In genomic region chr1:67052741-67053534, GRCh38 we compare ENCODE assay signal across 7 cellular contexts. TPM values are rescaled to one million over a fixed set of nuclear protein-coding genes. Genes with fewer than 3 reads are reported as not detected.
DNase-seq lines count a peak whose midpoint lies in the region; ATAC-seq and TF ChIP-seq lines count a peak whose summit lies in the region.

No MANE protein-coding gene starts in this region.

- peaks cover 16% of the 10 kb centered on the region for H3K36me3 ChIP-seq in suprapubic skin

- H3K27ac Mint-ChIP-seq in mesothelial cell of epicardium, result peak overlapping the region; percentile 89

- no peaks in the 10 kb centered on the region for H3K9me3 ChIP-seq in suprapubic skin

- H3K4me1 ChIP-seq in suprapubic skin, result peaks cover 33% of the 10 kb centered on the region

- H3K4me1 Mint-ChIP-seq in mesothelial cell of epicardium, result peaks cover 20% of the 10 kb centered on the region

- H3K4me3 Mint-ChIP-seq in mesothelial cell of epicardium, result peak overlapping the region; percentile 79

- H3K27ac ChIP-seq in suprapubic skin, result peak overlapping the region; percentile 95

- no peaks in the 10 kb centered on the region for H3K27me3 ChIP-seq in suprapubic skin

- H3K9me3 Mint-ChIP-seq in mesothelial cell of epicardium, result no peaks in the 10 kb centered on the region

- peak; percentile 39 for ATAC-seq in GM21723 (IDR thresholded peaks at IDR 0.05; ENCODE audit: unreplicated experiment)

- TF ChIP-seq RAD21 in Ishikawa (IDR thresholded peaks at IDR 0.05; ENCODE audit: low read depth), result no peak

- no peak for TF ChIP-seq POLR2A in suprapubic skin (IDR thresholded peaks at IDR 0.05)

- TF ChIP-seq CTCF in WI38 (IDR thresholded peaks at IDR 0.05; ENCODE audit: low read depth, low read length) (no peak), mesothelial cell of epicardium (IDR thresholded peaks at IDR 0.05; ENCODE audit: unreplicated experiment) (no peak), suprapubic skin (IDR thresholded peaks at IDR 0.05) (no peak)

- H3K36me3 Mint-ChIP-seq in mesothelial cell of epicardium, result peaks cover 15% of the 10 kb centered on the region

- no peaks in the 10 kb centered on the region for H3K27me3 Mint-ChIP-seq in mesothelial cell of epicardium (ENCODE audit: low read depth)

- peak overlapping the region; percentile 86 for H3K4me3 ChIP-seq in GM08714 (ENCODE audit: low read length)
- H3K4me3 ChIP-seq in WI38 (ENCODE audit: low read depth, low read length), result peak overlapping the region; percentile 77
- peak overlapping the region; percentile 90 for H3K4me3 ChIP-seq in suprapubic skin

- DNase-seq in epidermal melanocyte (ENCODE audit: insufficient read length, low spot score) (peak; percentile 69), mesothelial cell of epicardium (ENCODE audit: low spot score in 2 of 2, unreplicated experiment in 2 of 2) (peak; percentile 25 to 57), suprapubic skin (ENCODE audit: low spot score in 2 of 2) (peak in 1 of 2 donors; percentile 72)

- TF ChIP-seq EP300 in Ishikawa (IDR thresholded peaks at IDR 0.05; ENCODE audit: borderline replicate concordance) (no peak), suprapubic skin (IDR thresholded peaks at IDR 0.05) (no peak)

- WGBS in suprapubic skin, result 3% methylated on average over 25 of the region's 25 CpGs

TF ChIP-seq in Ishikawa, 13 proteins besides CTCF, POLR2A, EP300 and RAD21:
- TF ChIP-seq ZBTB7A (IDR thresholded peaks at IDR 0.05; ENCODE audit: low read depth), result no peak
- TF ChIP-seq YY1 (IDR thresholded peaks at IDR 0.05; ENCODE audit: low read depth), result no peak
- TF ChIP-seq NFIC (IDR thresholded peaks at IDR 0.05), result no peak
- TF ChIP-seq EGR1 (IDR thresholded peaks at IDR 0.05), result 0 out of 2 replicates have a peak, but pooled peaks have one; percentile 13

RNA-seq across cellular contexts. Expression of gene SLC35D1, which starts 1.0 kb away (rescaled TPM):
- total RNA-seq in mesothelial cell of epicardium (15.2 to 15.5 TPM (median 15.3 TPM) in 3 replicates), suprapubic skin (10 to 100 TPM; 11.3 to 20.3 (median 17.4) TPM)
